In the genomic region with DNA sequence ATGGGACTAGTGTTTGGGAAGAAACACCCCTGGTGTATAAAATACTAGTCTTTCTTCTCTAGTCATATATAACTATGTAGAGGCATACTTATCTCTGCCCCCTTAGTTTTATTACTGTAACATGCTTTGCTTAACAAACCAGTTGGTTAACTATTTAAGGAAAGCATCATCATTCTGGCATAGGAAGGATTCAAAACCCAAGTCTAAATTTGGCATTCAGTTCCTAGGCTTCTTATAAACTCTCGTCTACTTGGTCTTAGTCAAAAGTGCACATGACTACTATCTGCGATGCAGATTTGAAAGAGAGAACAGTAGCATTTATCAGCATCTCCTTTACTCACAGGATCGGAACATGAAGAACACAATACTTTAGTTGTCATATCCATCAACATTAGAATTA, we compare ENCODE assay signal across 17 cellular contexts.
"Had no signal": no experiment of that assay in that cellular context is flagged by ENCODE, and none has a peak within 500 bp of the region (broad histone marks: within the 10 kb centered on the region; RNA-seq: fewer than 3 reads in every experiment).

No MANE protein-coding gene starts in this region.

- DNase-seq: heart right ventricle; islet precursor cell; left ventricle myocardium inferior; midbrain; mucosa of descending colon; naive thymus-derived CD8-positive, alpha-beta T cell; ovary; small intestine; spleen; stimulated activated CD4-positive, alpha-beta T cell treated with anti-CD3 and anti-CD28 coated beads, Interleukin-4, amount 100 ng/mL, for 24 hours; stimulated activated naive CD4-positive, alpha-beta T cell; upper lobe of left lung had no signal

- H3K4me3 ChIP-seq: heart right ventricle, hepatocyte, left ventricle myocardium inferior, mucosa of descending colon, ovary, right atrium auricular region, spleen, tibial nerve, upper lobe of left lung, vagina had no signal

- H3K4me1 ChIP-seq: heart right ventricle, left ventricle myocardium inferior, right atrium auricular region, spleen, tibial nerve, upper lobe of left lung, vagina had no signal

- H3K36me3 ChIP-seq: heart right ventricle, left ventricle myocardium inferior, neutrophil, ovary, right atrium auricular region, spleen, tibial nerve, upper lobe of left lung, vagina had no signal

- H2AFZ ChIP-seq: hepatocyte had no signal

- H3K27me3 ChIP-seq: heart right ventricle, hepatocyte, neutrophil, ovary, right atrium auricular region, spleen, tibial nerve, upper lobe of left lung, vagina had no signal

- H3K27ac ChIP-seq: heart right ventricle, hepatocyte, left ventricle myocardium inferior, neutrophil, ovary, right atrium auricular region, spleen, tibial nerve, upper lobe of left lung, vagina had no signal

- H3K9me3 ChIP-seq: neutrophil, ovary, right atrium auricular region, vagina had no signal

- H3K4me2 ChIP-seq: hepatocyte had no signal
